ENCODE assay signal across 1 cellular context in genomic region chr22:39490135-39490798, GRCh38.
TF ChIP-seq lines count a peak whose summit lies in the region.

No MANE protein-coding gene starts in this region.

TF ChIP-seq in H1, 55 proteins besides CTCF, POLR2A, EP300 and RAD21:
- peak; percentile 93 for TF ChIP-seq ATF3 (IDR thresholded peaks at IDR 0.05; ENCODE audit: insufficient read depth, low read depth, low read length)
- no peak for TF ChIP-seq RNF2 (IDR thresholded peaks at IDR 0.05; ENCODE audit: borderline replicate concordance, low read depth, low read length, missing control alignments, poor library complexity, severe bottlenecking)
- no peak for TF ChIP-seq MAFK (IDR thresholded peaks at IDR 0.05; ENCODE audit: low read depth, low read length)
- peak; percentile 83 for TF ChIP-seq SP1 (IDR thresholded peaks at IDR 0.05; ENCODE audit: low read depth, low read length)
- TF ChIP-seq MAX (IDR thresholded peaks at IDR 0.05): peak; percentile 91
- TF ChIP-seq USF2 (IDR thresholded peaks at IDR 0.05; ENCODE audit: low read length): peak; percentile 98
- TF ChIP-seq NRF1 (IDR thresholded peaks at IDR 0.05; ENCODE audit: low read depth, low read length): no peak
- TF ChIP-seq BACH1 (IDR thresholded peaks at IDR 0.05; ENCODE audit: low read length): no peak
- no peak for TF ChIP-seq SIRT6 (IDR thresholded peaks at IDR 0.05; ENCODE audit: low read length)
- TF ChIP-seq CHD2 (IDR thresholded peaks at IDR 0.05; ENCODE audit: low read length): peak; percentile 73
- TF ChIP-seq SIX5 (IDR thresholded peaks at IDR 0.05; ENCODE audit: low read depth, low read length): peak; percentile 84
- TF ChIP-seq CREB1 (IDR thresholded peaks at IDR 0.05): 0 out of 2 replicates have a peak, but pooled peaks have one; percentile 12
- TF ChIP-seq YY1 (IDR thresholded peaks at IDR 0.05; ENCODE audit: low read depth, low read length): peak; percentile 96
- TF ChIP-seq TBP (IDR thresholded peaks at IDR 0.05; ENCODE audit: low read depth, low read length): peak; percentile 22; the same call in 1 of the 2 replicates
TF ChIP-seq in H1: peak in this region for 9.
